Comparison of ENCODE assay signal across 34 cellular contexts in genomic region chr15:65393557-65393956, GRCh38. TPM values are rescaled to one million over a fixed set of nuclear protein-coding genes. Genes with fewer than 3 reads are reported as not detected.
"Had no signal": no experiment of that assay in that cellular context is flagged by ENCODE, and none has a peak within 500 bp of the region (broad histone marks: within the 10 kb centered on the region; RNA-seq: fewer than 3 reads in every experiment).

No MANE protein-coding gene starts in this region.

- DNase-seq: activated B cell treated with CpG ODN at 0.5 μM for 24 hours; activated CD4-positive, alpha-beta T cell treated with anti-CD3 and anti-CD28 coated beads for 48 hours; activated CD4-positive, alpha-beta T cell treated with anti-CD3 and anti-CD28 coated beads, Interleukin-2, amount 50 U/mL, for 1 hour; activated CD4-positive, alpha-beta T cell treated with anti-CD3 and anti-CD28 coated beads, Interleukin-2, amount 50 U/mL, for 48 hours; activated CD8-positive, alpha-beta memory T cell treated with anti-CD3 and anti-CD28 coated beads for 24 hours; activated CD8-positive, alpha-beta T cell treated with anti-CD3 and anti-CD28 coated beads for 36 hours; activated effector memory CD4-positive, alpha-beta T cell treated with Interleukin-2 at 50 U/mL for 16 hours; activated gamma-delta T cell treated with Interleukin-2 at 50 U/mL for 16 hours; activated naive CD4-positive, alpha-beta T cell treated with anti-CD3 and anti-CD28 coated beads, Interleukin-2, amount 50 U/mL, for 16 hours; activated naive CD4-positive, alpha-beta T cell treated with Interleukin-2 at 50 U/mL for 16 hours; activated T-cell treated with anti-CD3 and anti-CD28 coated beads, Interleukin-2, amount 50 U/mL, for 4 hours; amniotic stem cell; anterior cingulate cortex; brain microvascular endothelial cell; cortex of kidney; dermis blood vessel endothelial cell; effector CD4-positive, alpha-beta T cell; esophagus squamous epithelium; foreskin melanocyte; heart right ventricle; T1000; WERI-Rb-1 had no signal

- H3K27ac ChIP-seq: brain microvascular endothelial cell, epithelial cell of prostate, esophagus squamous epithelium, gastroesophageal sphincter, heart right ventricle, WERI-Rb-1 had no signal

- H3K9me3 ChIP-seq: esophagus squamous epithelium, gastroesophageal sphincter, heart right ventricle had no signal

- H3K36me3 ChIP-seq: brain microvascular endothelial cell, esophagus squamous epithelium had no signal

- H3K4me3 Mint-ChIP-seq: activated B cell treated with CpG ODN at 0.5 μM for 24 hours; activated CD8-positive, alpha-beta T cell treated with anti-CD3 and anti-CD28 coated beads for 36 hours; activated naive CD8-positive, alpha-beta T cell; activated T-cell treated with anti-CD3 and anti-CD28 coated beads, Interleukin-2, amount 50 U/mL, for 4 hours; activated T-helper 17 cell treated with anti-CD3 and anti-CD28 coated beads, Interleukin-2, amount 50 U/mL, for 72 hours; central memory CD8-positive, alpha-beta T cell; T-helper 1 cell treated with Interleukin-12 subunit alpha and Interleukin-12 subunit beta and Interleukin-4 antibody, amounts not matched to agents 30 μg/mL and 1 μg/mL, for 36 hours; T-helper 2 cell treated with Interferon-gamma antibody and Interleukin-4, amounts not matched to agents 5 μg/mL and 100 μg/mL, for 36 hours had no signal

- H3K4me3 ChIP-seq: esophagus squamous epithelium, gastroesophageal sphincter, heart right ventricle had no signal

- H3K36me3 Mint-ChIP-seq: activated naive CD8-positive, alpha-beta T cell had no signal

- H3K27ac Mint-ChIP-seq: activated B cell treated with CpG ODN at 0.5 μM for 24 hours; activated CD8-positive, alpha-beta T cell treated with anti-CD3 and anti-CD28 coated beads for 36 hours; activated naive CD8-positive, alpha-beta T cell; activated T-helper 17 cell treated with anti-CD3 and anti-CD28 coated beads, Interleukin-2, amount 50 U/mL, for 72 hours; T-helper 1 cell treated with Interleukin-12 subunit alpha and Interleukin-12 subunit beta and Interleukin-4 antibody, amounts not matched to agents 30 μg/mL and 1 μg/mL, for 36 hours; T-helper 2 cell treated with Interferon-gamma antibody and Interleukin-4, amounts not matched to agents 5 μg/mL and 100 μg/mL, for 36 hours had no signal

- H3K9me3 Mint-ChIP-seq: activated B cell treated with CpG ODN at 0.5 μM for 24 hours; activated CD8-positive, alpha-beta T cell treated with anti-CD3 and anti-CD28 coated beads for 36 hours; activated T-cell treated with anti-CD3 and anti-CD28 coated beads, Interleukin-2, amount 50 U/mL, for 4 hours; activated T-helper 17 cell treated with anti-CD3 and anti-CD28 coated beads, Interleukin-2, amount 50 U/mL, for 72 hours; central memory CD8-positive, alpha-beta T cell; T-helper 1 cell treated with Interleukin-12 subunit alpha and Interleukin-12 subunit beta and Interleukin-4 antibody, amounts not matched to agents 30 μg/mL and 1 μg/mL, for 36 hours; T-helper 2 cell treated with Interferon-gamma antibody and Interleukin-4, amounts not matched to agents 5 μg/mL and 100 μg/mL, for 36 hours had no signal

- ATAC-seq: activated CD4-positive, CD25-positive, alpha-beta regulatory T cell treated with anti-CD3 and anti-CD28 coated beads, Interleukin-2, amount 50 U/mL, for 24 hours; activated CD8-positive, alpha-beta T cell treated with anti-CD3 and anti-CD28 coated beads for 36 hours; activated T-cell treated with anti-CD3 and anti-CD28 coated beads, Interleukin-2, amount 50 U/mL, for 4 hours; activated T-helper 17 cell treated with anti-CD3 and anti-CD28 coated beads, Interleukin-2, amount 50 U/mL, for 72 hours; gastroesophageal sphincter; heart right ventricle had no signal

RNA-seq across cellular contexts. Expression of gene IGDCC3, which starts 15.8 kb away (rescaled TPM):
- total RNA-seq: activated B cell treated with CpG ODN at 0.5 μM for 24 hours; activated CD8-positive, alpha-beta T cell treated with anti-CD3 and anti-CD28 coated beads for 36 hours; activated T-helper 17 cell treated with anti-CD3 and anti-CD28 coated beads, Interleukin-2, amount 50 U/mL, for 72 hours; bronchial epithelial cell; cardiac septum; dermis blood vessel endothelial cell; endothelial cell of umbilical vein; esophagus squamous epithelium; fibroblast of lung had no signal

RNA-seq across cellular contexts. Expression of gene IGDCC4, which starts 29.2 kb away (rescaled TPM):
- total RNA-seq: activated B cell treated with CpG ODN at 0.5 μM for 24 hours had no signal
